In genomic region chr6:14756370-14756769, GRCh38 we compare ENCODE assay signal across 21 cellular contexts.
"Had no signal": no experiment of that assay in that cellular context is flagged by ENCODE, and none has a peak within 500 bp of the region (broad histone marks: within the 10 kb centered on the region; RNA-seq: fewer than 3 reads in every experiment).

No MANE protein-coding gene starts in this region.

- H3K27ac ChIP-seq: ascending aorta, breast epithelium, coronary artery, SK-N-MC, suprapubic skin, vagina had no signal

- H3K27me3 ChIP-seq: ascending aorta, breast epithelium, spleen, suprapubic skin, vagina had no signal

- H3K4me3 Mint-ChIP-seq: activated B cell treated with CpG ODN at 0.5 μM for 24 hours; activated CD4-positive, alpha-beta T cell treated with anti-CD3 and anti-CD28 coated beads, Interleukin-2, amount 10 ng/mL, durations not matched to agents 24 days and 14 days; nephron; stimulated activated naive CD8-positive, alpha-beta T cell treated with anti-CD3 and anti-CD28 coated beads, Interleukin-15, amount 100 ng/mL, for 72 hours had no signal

- DNase-seq: activated B cell treated with CpG ODN at 0.5 μM for 24 hours; activated CD4-positive, alpha-beta T cell treated with anti-CD3 and anti-CD28 coated beads, Interleukin-2, amount 10 ng/mL, durations not matched to agents 24 days and 14 days; activated gamma-delta T cell treated with Interleukin-2 at 50 U/mL for 16 hours; activated T-cell treated with anti-CD3 and anti-CD28 coated beads for 4 hours; kidney; occipital lobe; posterior cingulate gyrus; spleen; stimulated activated CD4-positive, alpha-beta T cell treated with anti-CD3 and anti-CD28 coated beads, Interleukin-4, amount 100 ng/mL, for 4 hours; stimulated activated naive CD8-positive, alpha-beta T cell treated with anti-CD3 and anti-CD28 coated beads, Interleukin-15, amount 100 ng/mL, for 72 hours; T-helper 9 cell; trophoblast cell had no signal

- ATAC-seq: left lobe of liver; stimulated activated naive CD8-positive, alpha-beta T cell treated with anti-CD3 and anti-CD28 coated beads, Interleukin-15, amount 100 ng/mL, for 72 hours had no signal

- H3K4me1 ChIP-seq: ascending aorta, breast epithelium, vagina had no signal

- H3K4me3 ChIP-seq: ascending aorta, breast epithelium, coronary artery, lung, SK-N-MC, spleen, suprapubic skin, vagina had no signal

- H3K36me3 ChIP-seq: ascending aorta, breast epithelium, spleen, suprapubic skin, vagina had no signal

- H3K9me3 Mint-ChIP-seq: stimulated activated naive CD8-positive, alpha-beta T cell treated with anti-CD3 and anti-CD28 coated beads, Interleukin-15, amount 100 ng/mL, for 72 hours had no signal

- H3K9me3 ChIP-seq: ascending aorta, breast epithelium, spleen, suprapubic skin, vagina had no signal

- H3K27ac Mint-ChIP-seq: activated B cell treated with CpG ODN at 0.5 μM for 24 hours; nephron; stimulated activated naive CD8-positive, alpha-beta T cell treated with anti-CD3 and anti-CD28 coated beads, Interleukin-15, amount 100 ng/mL, for 72 hours had no signal

- H3K4me1 Mint-ChIP-seq: nephron had no signal

- H3K27me3 Mint-ChIP-seq: activated B cell treated with CpG ODN at 0.5 μM for 24 hours; activated CD4-positive, alpha-beta T cell treated with anti-CD3 and anti-CD28 coated beads, Interleukin-2, amount 10 ng/mL, durations not matched to agents 24 days and 14 days; stimulated activated naive CD8-positive, alpha-beta T cell treated with anti-CD3 and anti-CD28 coated beads, Interleukin-15, amount 100 ng/mL, for 72 hours had no signal
